1 cellular context compared by ENCODE assay signal in genomic region chr3:182959474-182960350, GRCh38.
TF ChIP-seq lines count a peak whose summit lies in the region.

No MANE protein-coding gene starts in this region.

TF ChIP-seq in IMR-90, 13 proteins besides CTCF, POLR2A, EP300 and RAD21 (continued from another document):
- TF ChIP-seq, protein P1, sequence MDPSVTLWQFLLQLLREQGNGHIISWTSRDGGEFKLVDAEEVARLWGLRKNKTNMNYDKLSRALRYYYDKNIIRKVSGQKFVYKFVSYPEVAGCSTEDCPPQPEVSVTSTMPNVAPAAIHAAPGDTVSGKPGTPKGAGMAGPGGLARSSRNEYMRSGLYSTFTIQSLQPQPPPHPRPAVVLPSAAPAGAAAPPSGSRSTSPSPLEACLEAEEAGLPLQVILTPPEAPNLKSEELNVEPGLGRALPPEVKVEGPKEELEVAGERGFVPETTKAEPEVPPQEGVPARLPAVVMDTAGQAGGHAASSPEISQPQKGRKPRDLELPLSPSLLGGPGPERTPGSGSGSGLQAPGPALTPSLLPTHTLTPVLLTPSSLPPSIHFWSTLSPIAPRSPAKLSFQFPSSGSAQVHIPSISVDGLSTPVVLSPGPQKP (IDR thresholded peaks at IDR 0.05; ENCODE audit: borderline replicate concordance, low read depth, low read length), result no peak
